Comparison of ENCODE assay signal across 1 cellular context in genomic region chr6:44194326-44194725, GRCh38.
TF ChIP-seq lines count a peak whose summit lies in the region.

No MANE protein-coding gene starts in this region.

TF ChIP-seq in IMR-90, 13 proteins besides CTCF, POLR2A, EP300 and RAD21:
- TF ChIP-seq MAZ (IDR thresholded peaks at IDR 0.05; ENCODE audit: borderline replicate concordance, low read depth, low read length) (no peak), CHD1 (IDR thresholded peaks at IDR 0.05; ENCODE audit: low read depth, low read length) (no peak), FOS (IDR thresholded peaks at IDR 0.05; ENCODE audit: low read depth, low read length) (no peak), BHLHE40 (IDR thresholded peaks at IDR 0.05; ENCODE audit: low read depth, low read length) (no peak), USF2 (IDR thresholded peaks at IDR 0.05; ENCODE audit: low read depth, low read length) (no peak), MXI1 (IDR thresholded peaks at IDR 0.05; ENCODE audit: borderline replicate concordance, low read depth, low read length) (no peak), RCOR1 (IDR thresholded peaks at IDR 0.05; ENCODE audit: insufficient replicate concordance, low read length) (no peak), SMC3 (IDR thresholded peaks at IDR 0.05; ENCODE audit: low read depth, low read length) (no peak), CEBPB (IDR thresholded peaks at IDR 0.05; ENCODE audit: low read depth, low read length) (no peak)
